In the genomic region with DNA sequence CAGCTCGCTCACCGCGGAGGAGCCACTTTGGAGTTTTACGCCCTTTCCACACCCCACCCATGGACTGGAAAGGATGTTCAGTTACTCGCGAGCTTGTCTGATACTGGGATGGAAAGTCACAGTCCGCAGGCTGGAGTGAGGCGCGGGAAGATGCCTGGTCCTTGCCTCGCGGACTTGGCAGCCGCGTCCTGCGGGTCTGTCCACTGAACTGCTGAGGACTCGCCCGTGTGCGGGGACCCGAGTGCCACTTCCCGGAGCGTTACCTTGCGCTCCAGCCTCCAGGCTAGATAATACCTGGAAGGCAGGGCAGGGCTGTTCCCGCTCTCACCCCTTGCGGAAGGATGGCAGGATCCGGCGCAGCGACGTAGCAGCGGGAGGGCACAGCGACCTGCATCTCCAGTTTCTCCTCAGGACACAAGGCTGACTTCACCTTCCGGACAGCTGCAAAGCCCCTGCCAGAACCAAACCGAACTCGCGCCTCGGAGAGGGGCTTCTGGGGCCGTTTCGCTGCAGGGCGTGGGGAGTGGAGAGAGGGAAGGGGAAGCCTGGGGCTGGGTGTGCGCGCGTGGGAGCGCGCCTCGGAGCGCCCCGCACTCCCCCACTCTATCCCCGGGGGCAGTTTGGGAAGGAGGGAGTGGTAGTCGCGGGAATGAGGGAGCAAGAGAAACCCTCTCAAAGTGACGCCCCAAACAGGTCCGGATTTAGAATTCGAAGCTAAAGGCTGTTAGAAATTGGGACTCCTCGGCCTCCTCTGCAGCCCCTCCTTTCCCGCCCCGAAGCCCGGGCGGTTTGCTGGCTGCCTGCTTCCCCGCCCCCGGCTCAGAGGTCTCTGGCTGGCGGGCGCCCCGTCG, we compare ENCODE assay signal across 8 cellular contexts. TPM values are rescaled to one million over a fixed set of nuclear protein-coding genes. Genes with fewer than 3 reads are reported as not detected.
DNase-seq lines count a peak whose midpoint lies in the region; ATAC-seq and TF ChIP-seq lines count a peak whose summit lies in the region.

A gene (plus strand): TSS at position 822 of the 851 bp plus-strand sequence.

- H3K27ac ChIP-seq in skin epidermis = peak within 1 kb of the TSS in 3 of 21 experiments; percentile 23 to 26 (median 24)

- peaks cover 40% of the 10 kb centered on the region for H3K4me1 Mint-ChIP-seq in activated naive CD8-positive, alpha-beta T cell treated with anti-CD3 and anti-CD28 coated beads, Interleukin-2, amount 10 ng/mL, durations not matched to agents 7 days and 5 days

- H3K4me3 ChIP-seq in BE2C (ENCODE audit: low read depth, low read length) (peak within 1 kb of the TSS; percentile 60), skin epidermis (peak within 1 kb of the TSS; percentile 35 to 48 (median 41))

- H3K4me1 ChIP-seq in BE2C = no peaks in the 10 kb centered on the region

- peak; percentile 24 for DNase-seq in BE2C
- DNase-seq in NCI-H526 treated with DMSO at 0.1 percent for 48 hours (lab: John Stamatoyannopoulos, UW) = peak; percentile 25
- no peak for DNase-seq in activated naive CD8-positive, alpha-beta T cell treated with anti-CD3 and anti-CD28 coated beads, Interleukin-2, amount 10 ng/mL, durations not matched to agents 7 days and 5 days
- DNase-seq in iPS DF 19.7 (ENCODE audit: low read depth, low spot score) = peak; percentile 30
- no peak for DNase-seq in DMS 273 (lab: John Stamatoyannopoulos, UW; ENCODE audit: unreplicated experiment)

- peak; percentile 6 for ATAC-seq in GM19438 (IDR thresholded peaks at IDR 0.05; ENCODE audit: low read depth, unreplicated experiment)
- peak; percentile 3 for ATAC-seq in activated naive CD8-positive, alpha-beta T cell treated with anti-CD3 and anti-CD28 coated beads, Interleukin-2, amount 10 ng/mL, durations not matched to agents 7 days and 5 days (ENCODE audit: low read depth)
- no peak for ATAC-seq in GM18502 (IDR thresholded peaks at IDR 0.05; ENCODE audit: poor library complexity, unreplicated experiment)

- peaks cover 7% of the 10 kb centered on the region for H3K36me3 Mint-ChIP-seq in activated naive CD8-positive, alpha-beta T cell treated with anti-CD3 and anti-CD28 coated beads, Interleukin-2, amount 10 ng/mL, durations not matched to agents 7 days and 5 days

- peaks cover 41% of the 10 kb centered on the region for H3K27me3 ChIP-seq in BE2C

- no peak for TF ChIP-seq CTCF in BE2C (IDR thresholded peaks at IDR 0.05; ENCODE audit: low read depth, low read length)

- POLR2A ChIA-PET in activated naive CD8-positive, alpha-beta T cell treated with anti-CD3 and anti-CD28 coated beads, Interleukin-2, amount 10 ng/mL, durations not matched to agents 7 days and 5 days (lab: Charles Lee) = no interaction called here

- H3K36me3 ChIP-seq in BE2C = no peaks in the 10 kb centered on the region

- peak within 1 kb of the TSS; percentile 92 for H3K4me3 Mint-ChIP-seq in activated naive CD8-positive, alpha-beta T cell treated with anti-CD3 and anti-CD28 coated beads, Interleukin-2, amount 10 ng/mL, durations not matched to agents 7 days and 5 days

- peak within 1 kb of the TSS; percentile 92 for H3K27ac Mint-ChIP-seq in activated naive CD8-positive, alpha-beta T cell treated with anti-CD3 and anti-CD28 coated beads, Interleukin-2, amount 10 ng/mL, durations not matched to agents 7 days and 5 days

- no peaks in the 10 kb centered on the region for H3K9me3 ChIP-seq in BE2C

- no peaks in the 10 kb centered on the region for H3K9me3 Mint-ChIP-seq in activated naive CD8-positive, alpha-beta T cell treated with anti-CD3 and anti-CD28 coated beads, Interleukin-2, amount 10 ng/mL, durations not matched to agents 7 days and 5 days

- H3K27me3 Mint-ChIP-seq in activated naive CD8-positive, alpha-beta T cell treated with anti-CD3 and anti-CD28 coated beads, Interleukin-2, amount 10 ng/mL, durations not matched to agents 7 days and 5 days = no peaks in the 10 kb centered on the region

RNA-seq across cellular contexts. Expression of the gene that starts here (rescaled TPM):
- polyA plus RNA-seq in BE2C (2012; ENCODE audit: insufficient read depth, insufficient read length, low read depth) = 6.1 TPM
- total RNA-seq in activated naive CD8-positive, alpha-beta T cell treated with anti-CD3 and anti-CD28 coated beads, Interleukin-2, amount 10 ng/mL, durations not matched to agents 7 days and 5 days = 1 to 10 TPM; 4.3 to 5.1 TPM

Comparison
In these comparisons a context has a peak if more than half of its experiments do, and no peak if none do; other contexts are left out.
1. DNase-seq: peak in BE2C (single experiment), NCI-H526 treated with DMSO at 0.1 percent for 48 hours (single experiment) and iPS DF 19.7 (single experiment); none in activated naive CD8-positive, alpha-beta T cell treated with anti-CD3 and anti-CD28 coated beads, Interleukin-2, amount 10 ng/mL, durations not matched to agents 7 days and 5 days (single experiment) and DMS 273 (single experiment).